ENCODE assay signal across 31 cellular contexts in the genomic region with DNA sequence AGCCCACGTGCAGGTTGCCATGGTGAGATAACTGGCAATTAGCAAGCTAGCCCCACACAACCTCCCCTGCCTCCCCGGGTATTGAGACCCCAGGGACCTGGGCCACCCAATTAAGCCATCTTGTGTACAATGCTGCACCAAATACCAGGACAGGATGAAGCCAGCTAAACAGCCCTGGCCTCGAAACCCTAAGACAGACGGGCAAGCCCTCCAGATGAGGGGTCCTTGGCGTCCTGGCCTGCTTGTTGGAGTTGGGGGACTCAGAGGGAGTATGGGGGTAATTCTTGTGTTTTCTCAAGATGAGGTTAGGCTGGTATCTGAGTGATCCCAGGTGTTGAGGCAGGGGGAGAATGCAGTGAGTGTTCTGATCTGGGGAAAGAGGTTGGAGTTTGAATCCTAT. TPM values are rescaled to one million over a fixed set of nuclear protein-coding genes. Genes with fewer than 3 reads are reported as not detected.
"Had no signal": no experiment of that assay in that cellular context is flagged by ENCODE, and none has a peak within 500 bp of the region (broad histone marks: within the 10 kb centered on the region; RNA-seq: fewer than 3 reads in every experiment).

No MANE protein-coding gene starts in this region.

- H3K36me3 ChIP-seq: ascending aorta, MG63 had no signal

- H3K36me3 Mint-ChIP-seq: activated naive CD4-positive, alpha-beta T cell treated with anti-CD3 and anti-CD28 coated beads, Interleukin-2, amount 50 U/mL, for 72 hours had no signal

- DNase-seq: activated CD4-positive, alpha-beta T cell treated with anti-CD3 and anti-CD28 coated beads for 4 hours; activated CD8-positive, alpha-beta memory T cell treated with anti-CD3 and anti-CD28 coated beads, Interleukin-2, amount 50 U/mL, for 48 hours; activated CD8-positive, alpha-beta T cell treated with anti-CD3 and anti-CD28 coated beads for 36 hours; activated effector memory CD4-positive, alpha-beta T cell treated with Interleukin-2 at 50 U/mL for 16 hours; activated naive CD4-positive, alpha-beta T cell treated with Interleukin-2 at 50 U/mL for 16 hours; activated naive CD8-positive, alpha-beta T cell treated with anti-CD3 and anti-CD28 coated beads, Interleukin-2, amount 50 U/mL, for 24 hours; activated T-cell treated with anti-CD3 and anti-CD28 coated beads, Interleukin-2, amount 50 U/mL, for 1 hour; amniotic stem cell; body of pancreas; central memory CD4-positive, alpha-beta T cell; MG63; MV-4-11; NCI-H1105; NCI-H146; NCI-H187 treated with DMSO at 0.1 percent for 48 hours; NCI-H2171; NCI-H345; NCI-H510A; NCI-H526 treated with DMSO at 0.1 percent for 48 hours; PC-3; SHP77; T1000 had no signal

- H3K27me3 ChIP-seq: ascending aorta, body of pancreas, MG63, SJSA1 had no signal

- H3K9me3 ChIP-seq: ascending aorta, body of pancreas, MG63, SJSA1 had no signal

- ATAC-seq: activated CD4-positive, CD25-positive, alpha-beta regulatory T cell treated with anti-CD3 and anti-CD28 coated beads, Interleukin-2, amount 50 U/mL, for 24 hours; activated CD8-positive, alpha-beta T cell treated with anti-CD3 and anti-CD28 coated beads for 36 hours; activated naive CD4-positive, alpha-beta T cell treated with anti-CD3 and anti-CD28 coated beads, Interleukin-2, amount 50 U/mL, for 72 hours; activated naive CD8-positive, alpha-beta T cell treated with anti-CD3 and anti-CD28 coated beads, Interleukin-2, amount 50 U/mL, for 24 hours; body of pancreas; PC-3 had no signal

- H3K27ac ChIP-seq: ascending aorta, body of pancreas, SJSA1, VCaP had no signal

- H3K4me3 ChIP-seq: ascending aorta, body of pancreas, MG63, SJSA1 had no signal

- H3K27ac Mint-ChIP-seq: activated CD8-positive, alpha-beta T cell treated with anti-CD3 and anti-CD28 coated beads for 36 hours; activated naive CD4-positive, alpha-beta T cell treated with anti-CD3 and anti-CD28 coated beads, Interleukin-2, amount 50 U/mL, for 72 hours; activated naive CD8-positive, alpha-beta T cell treated with anti-CD3 and anti-CD28 coated beads, Interleukin-2, amount 50 U/mL, for 24 hours; activated T-helper 1 cell treated with anti-CD3 and anti-CD28 coated beads, Interleukin-12 subunit alpha, Interleukin-12 subunit beta, Interleukin-2, Interleukin-4 antibody, amounts not matched to agents 30 ng/mL and 10 ng/mL and 1 ng/mL, durations not matched to agents 14 hours and 24 hours and 36 hours; T-helper 1 cell treated with Interleukin-12 subunit alpha and Interleukin-12 subunit beta and Interleukin-4 antibody, amounts not matched to agents 30 μg/mL and 1 μg/mL, for 36 hours had no signal

- H3K4me1 ChIP-seq: ascending aorta, body of pancreas, SJSA1 had no signal

- H3K4me1 Mint-ChIP-seq: activated naive CD8-positive, alpha-beta T cell treated with anti-CD3 and anti-CD28 coated beads, Interleukin-2, amount 50 U/mL, for 24 hours had no signal

- H3K27me3 Mint-ChIP-seq: activated CD8-positive, alpha-beta T cell treated with anti-CD3 and anti-CD28 coated beads for 36 hours; activated naive CD8-positive, alpha-beta T cell treated with anti-CD3 and anti-CD28 coated beads, Interleukin-2, amount 50 U/mL, for 24 hours had no signal

- FAIRE-seq: bronchial epithelial cell, RCC 7860 had no signal

- H3K9me3 Mint-ChIP-seq: activated CD8-positive, alpha-beta T cell treated with anti-CD3 and anti-CD28 coated beads for 36 hours; activated naive CD4-positive, alpha-beta T cell treated with anti-CD3 and anti-CD28 coated beads, Interleukin-2, amount 50 U/mL, for 72 hours; activated naive CD8-positive, alpha-beta T cell treated with anti-CD3 and anti-CD28 coated beads, Interleukin-2, amount 50 U/mL, for 24 hours; activated T-helper 1 cell treated with anti-CD3 and anti-CD28 coated beads, Interleukin-12 subunit alpha, Interleukin-12 subunit beta, Interleukin-2, Interleukin-4 antibody, amounts not matched to agents 30 ng/mL and 10 ng/mL and 1 ng/mL, durations not matched to agents 14 hours and 24 hours and 36 hours; T-helper 1 cell treated with Interleukin-12 subunit alpha and Interleukin-12 subunit beta and Interleukin-4 antibody, amounts not matched to agents 30 μg/mL and 1 μg/mL, for 36 hours had no signal

- H3K4me3 Mint-ChIP-seq: activated CD8-positive, alpha-beta T cell treated with anti-CD3 and anti-CD28 coated beads for 36 hours; activated naive CD8-positive, alpha-beta T cell treated with anti-CD3 and anti-CD28 coated beads, Interleukin-2, amount 50 U/mL, for 24 hours; activated T-helper 1 cell treated with anti-CD3 and anti-CD28 coated beads, Interleukin-12 subunit alpha, Interleukin-12 subunit beta, Interleukin-2, Interleukin-4 antibody, amounts not matched to agents 30 ng/mL and 10 ng/mL and 1 ng/mL, durations not matched to agents 14 hours and 24 hours and 36 hours; T-helper 1 cell treated with Interleukin-12 subunit alpha and Interleukin-12 subunit beta and Interleukin-4 antibody, amounts not matched to agents 30 μg/mL and 1 μg/mL, for 36 hours had no signal

RNA-seq across cellular contexts. Expression of a gene that starts 47.8 kb away (rescaled TPM):
- total RNA-seq: ascending aorta, PC-3 had no signal
